Comparison of ENCODE assay signal across 8 cellular contexts in the genomic region with DNA sequence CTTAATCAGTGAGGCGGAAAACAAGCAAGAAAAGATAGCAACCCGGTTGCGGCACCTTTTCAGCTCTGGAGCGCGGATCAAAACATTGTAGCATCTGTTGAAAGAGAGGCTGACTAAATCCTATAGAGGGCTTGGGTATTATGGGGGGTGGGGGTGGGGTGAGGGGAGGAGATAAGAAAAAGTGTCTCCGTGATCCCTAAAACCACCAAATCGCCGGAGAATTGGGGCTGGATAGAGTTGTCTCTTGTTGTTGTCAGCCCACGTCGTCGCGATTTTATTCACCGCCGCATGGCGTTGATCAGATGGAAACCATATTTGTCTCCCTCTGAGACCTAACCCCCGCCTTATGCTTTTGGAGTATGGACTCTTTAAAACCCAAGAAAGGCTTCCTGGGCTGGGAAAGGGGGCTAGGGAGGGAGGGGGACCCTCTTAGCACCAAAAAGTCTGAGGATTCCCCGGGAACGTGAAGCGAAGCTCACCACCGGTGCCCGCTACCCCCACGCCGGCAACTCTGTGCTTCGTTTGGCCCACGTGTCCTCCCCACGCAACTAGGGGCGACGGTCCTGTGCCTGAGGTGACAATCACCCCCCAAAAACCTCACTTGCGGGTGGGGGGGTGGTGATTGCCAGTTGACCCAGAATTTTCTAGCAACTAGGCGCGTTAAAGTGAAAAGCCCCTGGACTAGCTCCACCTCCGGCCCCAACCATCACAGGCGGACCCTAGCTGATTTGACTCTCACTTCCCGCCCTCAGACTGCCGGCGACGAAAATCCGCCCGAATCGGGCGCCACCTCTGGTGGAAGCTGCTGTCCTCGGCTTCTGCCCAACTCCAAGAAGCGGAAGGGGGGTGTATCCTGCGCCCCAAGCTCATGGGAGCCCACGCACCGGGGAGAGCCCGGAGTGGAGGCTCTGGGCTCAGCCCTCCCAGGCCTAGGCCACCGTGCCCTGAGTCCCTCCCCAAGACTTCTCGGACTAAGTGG. TPM values are rescaled to one million over a fixed set of nuclear protein-coding genes. Genes with fewer than 3 reads are reported as not detected.
DNase-seq lines count a peak whose midpoint lies in the region; ATAC-seq and TF ChIP-seq lines count a peak whose summit lies in the region.

No MANE protein-coding gene starts in this region.

- in situ Hi-C loops in KBM-7 (cut with MboI; ENCODE audit: low pct_unique_long_range_greater_than_20kb, low sequenced_read_pairs): no loop called here

- H3K4me1 Mint-ChIP-seq in activated naive CD4-positive, alpha-beta T cell treated with anti-CD3 and anti-CD28 coated beads for 36 hours (ENCODE audit: low read depth): peaks cover 34% of the 10 kb centered on the region
- peaks cover 56% of the 10 kb centered on the region for H3K4me1 Mint-ChIP-seq in stimulated activated naive CD8-positive, alpha-beta T cell treated with anti-CD3 and anti-CD28 coated beads, Interleukin-15, amount 100 ng/mL, for 72 hours

- H3K4me3 Mint-ChIP-seq in activated naive CD4-positive, alpha-beta T cell treated with anti-CD3 and anti-CD28 coated beads for 36 hours: peak overlapping the region; percentile 5
- H3K4me3 Mint-ChIP-seq in stimulated activated naive CD8-positive, alpha-beta T cell treated with anti-CD3 and anti-CD28 coated beads, Interleukin-15, amount 100 ng/mL, for 72 hours: peak overlapping the region; percentile 58 to 65

- no peak overlapping the region for H3K27ac Mint-ChIP-seq in activated naive CD4-positive, alpha-beta T cell treated with anti-CD3 and anti-CD28 coated beads for 36 hours
- no peak overlapping the region for H3K27ac Mint-ChIP-seq in stimulated activated naive CD8-positive, alpha-beta T cell treated with anti-CD3 and anti-CD28 coated beads, Interleukin-15, amount 100 ng/mL, for 72 hours

- DNase-seq in activated naive CD4-positive, alpha-beta T cell treated with anti-CD3 and anti-CD28 coated beads for 36 hours: peak; percentile 53
- no peak for DNase-seq in activated naive CD4-positive, alpha-beta T cell treated with Interleukin-2 at 50 U/mL for 16 hours
- DNase-seq in germinal center (ENCODE audit: low spot score): peak; percentile 63
- peak in 1 of 2 donors; percentile 43 for DNase-seq in stimulated activated naive CD8-positive, alpha-beta T cell treated with anti-CD3 and anti-CD28 coated beads, Interleukin-15, amount 100 ng/mL, for 72 hours
- DNase-seq in KBM-7: no peak

- H3K36me3 Mint-ChIP-seq in activated naive CD4-positive, alpha-beta T cell treated with anti-CD3 and anti-CD28 coated beads for 36 hours (ENCODE audit: low read depth): peaks cover 5% of the 10 kb centered on the region

- H3K27me3 Mint-ChIP-seq in activated naive CD4-positive, alpha-beta T cell treated with anti-CD3 and anti-CD28 coated beads for 36 hours (ENCODE audit: low read depth): peaks cover 69% of the 10 kb centered on the region
- H3K27me3 Mint-ChIP-seq in stimulated activated naive CD8-positive, alpha-beta T cell treated with anti-CD3 and anti-CD28 coated beads, Interleukin-15, amount 100 ng/mL, for 72 hours: peaks cover 92% of the 10 kb centered on the region

- CTCF ChIA-PET in activated naive CD4-positive, alpha-beta T cell treated with anti-CD3 and anti-CD28 coated beads for 36 hours (lab: Charles Lee): interaction anchor here (0.7 kb wide), 1 partner anchor 143 kb away, joined by 4 read pairs; no protein-coding TSS in a partner anchor

- H3K9me3 Mint-ChIP-seq in activated naive CD4-positive, alpha-beta T cell treated with anti-CD3 and anti-CD28 coated beads for 36 hours: peaks cover 2% of the 10 kb centered on the region
- peaks cover 7 to 9% of the 10 kb centered on the region in 2 donors for H3K9me3 Mint-ChIP-seq in stimulated activated naive CD8-positive, alpha-beta T cell treated with anti-CD3 and anti-CD28 coated beads, Interleukin-15, amount 100 ng/mL, for 72 hours

- ATAC-seq in SK-N-SH treated with all-trans-retinoic acid at 6 μM for 48 hours (peak; percentile 62), GM21447 (IDR thresholded peaks at IDR 0.05; ENCODE audit: unreplicated experiment) (no peak), GM18907 (IDR thresholded peaks at IDR 0.05; ENCODE audit: unreplicated experiment) (no peak)
- ATAC-seq in stimulated activated naive CD8-positive, alpha-beta T cell treated with anti-CD3 and anti-CD28 coated beads, Interleukin-15, amount 100 ng/mL, for 72 hours: peak; percentile 45

- intact Hi-C loops in activated naive CD4-positive, alpha-beta T cell treated with anti-CD3 and anti-CD28 coated beads for 36 hours (cut with micrococcal nuclease): no loop called here

TF ChIP-seq in SK-N-SH treated with all-trans-retinoic acid at 6 μM for 48 hours, 23 proteins besides CTCF, POLR2A, EP300 and RAD21:
- no peak for TF ChIP-seq ISL1 (CRISPR knock-in tag; IDR thresholded peaks at IDR 0.05)
- TF ChIP-seq, protein P1, sequence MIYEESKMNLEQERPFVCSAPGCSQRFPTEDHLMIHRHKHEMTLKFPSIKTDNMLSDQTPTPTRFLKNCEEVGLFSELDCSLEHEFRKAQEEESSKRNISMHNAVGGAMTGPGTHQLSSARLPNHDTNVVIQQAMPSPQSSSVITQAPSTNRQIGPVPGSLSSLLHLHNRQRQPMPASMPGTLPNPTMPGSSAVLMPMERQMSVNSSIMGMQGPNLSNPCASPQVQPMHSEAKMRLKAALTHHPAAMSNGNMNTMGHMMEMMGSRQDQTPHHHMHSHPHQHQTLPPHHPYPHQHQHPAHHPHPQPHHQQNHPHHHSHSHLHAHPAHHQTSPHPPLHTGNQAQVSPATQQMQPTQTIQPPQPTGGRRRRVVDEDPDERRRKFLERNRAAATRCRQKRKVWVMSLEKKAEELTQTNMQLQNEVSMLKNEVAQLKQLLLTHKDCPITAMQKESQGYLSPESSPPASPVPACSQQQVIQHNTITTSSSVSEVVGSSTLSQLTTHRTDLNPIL (CRISPR knock-in tag; IDR thresholded peaks at IDR 0.05; ENCODE audit: low read depth): no peak
- no peak for TF ChIP-seq ZFP30 (CRISPR knock-in tag; IDR thresholded peaks at IDR 0.05)
- no peak for TF ChIP-seq TCF4 (CRISPR knock-in tag; IDR thresholded peaks at IDR 0.05; ENCODE audit: borderline replicate concordance)
- no peak for TF ChIP-seq CSDC2 (CRISPR knock-in tag; IDR thresholded peaks at IDR 0.05)
- TF ChIP-seq TOX (CRISPR knock-in tag; IDR thresholded peaks at IDR 0.05; ENCODE audit: borderline replicate concordance): no peak

RNA-seq across cellular contexts. Expression of a gene that starts 12.8 kb away (rescaled TPM):
- 1 to 10 TPM; 1.5 TPM for total RNA-seq in activated naive CD4-positive, alpha-beta T cell treated with anti-CD3 and anti-CD28 coated beads for 36 hours

Comparison
In these comparisons a context has a peak if more than half of its experiments do, and no peak if none do; other contexts are left out.
1. DNase-seq: peak in activated naive CD4-positive, alpha-beta T cell treated with anti-CD3 and anti-CD28 coated beads for 36 hours (single experiment) and germinal center (single experiment); none in activated naive CD4-positive, alpha-beta T cell treated with Interleukin-2 at 50 U/mL for 16 hours (single experiment) and KBM-7 (single experiment).
2. ATAC-seq: peak in SK-N-SH treated with all-trans-retinoic acid at 6 μM for 48 hours (single experiment) and stimulated activated naive CD8-positive, alpha-beta T cell treated with anti-CD3 and anti-CD28 coated beads, Interleukin-15, amount 100 ng/mL, for 72 hours (single experiment); none in GM21447 (single experiment) and GM18907 (single experiment).